14 cellular contexts compared by ENCODE assay signal in the genomic region with DNA sequence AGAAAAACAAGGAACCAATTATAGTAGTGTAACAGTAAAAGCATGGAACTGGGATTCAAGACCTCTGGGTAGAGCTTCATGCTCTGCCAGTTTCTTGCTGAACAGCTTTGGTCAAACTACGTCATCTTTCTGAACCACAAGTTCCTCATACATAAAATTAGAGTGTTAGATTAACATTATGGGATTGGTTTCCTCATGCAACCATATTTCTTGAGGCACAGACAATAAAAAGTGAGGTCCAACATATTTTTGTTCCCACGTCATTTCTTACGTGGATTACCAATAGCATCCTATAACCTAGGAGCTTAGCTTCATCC.
A peak's percentile ranks its signal among the peaks of the same experiment; 100 is the strongest.
DNase-seq lines count a peak whose midpoint lies in the region; ATAC-seq, FAIRE-seq and TF ChIP-seq lines count a peak whose summit lies in the region.
"Had no signal": no experiment of that assay in that cellular context is flagged by ENCODE, and none has a peak within 500 bp of the region (broad histone marks: within the 10 kb centered on the region; RNA-seq: fewer than 3 reads in every experiment).

No MANE protein-coding gene starts in this region.

- no peaks in the 10 kb centered on the region for H3K79me2 ChIP-seq in GM12878 (ENCODE audit: control insufficient read depth, insufficient read depth, low read length)

- H2AFZ ChIP-seq in GM12878 (ENCODE audit: control insufficient read depth, low read depth, low read length): no peak overlapping the region

- peak in 1 of 2 experiments; percentile 51; a peak in 2 of 4 replicates for TF ChIP-seq EP300 in GM12878 (IDR thresholded peaks at IDR 0.05; ENCODE audit: borderline replicate concordance in 1 of 2, control insufficient read depth in 1 of 2, low read depth in 2 of 2, low read length in 2 of 2)

- no peak overlapping the region for H3K9ac ChIP-seq in GM12878 (ENCODE audit: control insufficient read depth, insufficient read depth, low read length)

- RAD21 ChIA-PET in GM12878 (lab: Charles Lee; ENCODE audit: unreplicated experiment): no interaction called here

- no peaks in the 10 kb centered on the region for H3K9me3 ChIP-seq in GM12878 (replicated peaks; ENCODE audit: control insufficient read depth, insufficient read depth, low read length)

- H3K4me2 ChIP-seq in GM12878 (ENCODE audit: control insufficient read depth, insufficient read depth): no peak overlapping the region

- peak; percentile 20 for DNase-seq in GM12878 (ENCODE audit: low read depth, low spot score)
- DNase-seq in mucosa of gallbladder (ENCODE audit: low spot score): no peak
- no peak for DNase-seq in HuH-7 (ENCODE audit: low spot score)
- DNase-seq in NK-92 treated with Interleukin-12 subunit alpha and Interleukin-12 subunit beta, amount 100 ng/mL, for 24 hours (lab: John Stamatoyannopoulos, UW): no peak
- no peak for DNase-seq in natural killer cell
- DNase-seq: activated CD8-positive, alpha-beta memory T cell treated with anti-CD3 and anti-CD28 coated beads, Interleukin-2, amount 50 U/mL, for 48 hours; H7; NCI-H146; nephron progenitor cell; SW 1271; trophoblast cell had no signal

- no peak for TF ChIP-seq POLR2A in GM12878 (IDR thresholded peaks at IDR 0.05; ENCODE audit: low read depth, low read length)

- no peak overlapping the region for H3K4me3 Mint-ChIP-seq in natural killer cell
- H3K4me3 Mint-ChIP-seq: nephron progenitor cell had no signal

- H3K4me1 Mint-ChIP-seq in natural killer cell: no peaks in the 10 kb centered on the region

- CTCF ChIA-PET in GM12878 (lab: Yijun Ruan, JAX): no interaction called here

- peak; percentile 73 for FAIRE-seq in GM12878 (lab: Jason Lieb, UNC)

- no peak for TF ChIP-seq CTCF in GM12878 (IDR thresholded peaks at IDR 0.05 in 2 of 3, conservative IDR thresholded peaks at IDR 0.05 in 1 of 3; ENCODE audit: control insufficient read depth in 2 of 3, extremely low read depth in 1 of 3, insufficient read depth in 1 of 3, low read depth in 3 of 3, low read length in 3 of 3)
- TF ChIP-seq CTCF in natural killer cell (IDR thresholded peaks at IDR 0.05): no peak

- H3K36me3 ChIP-seq in GM12878 (ENCODE audit: control insufficient read depth in 2 of 2, insufficient read depth in 2 of 2, low read length in 1 of 2): no peaks in the 10 kb centered on the region

- TF ChIP-seq RAD21 in GM12878 (IDR thresholded peaks at IDR 0.05; ENCODE audit: insufficient read depth, low read depth, low read length): no peak

- intact Hi-C loops in GM12878 (cut with micrococcal nuclease; ENCODE audit: unreplicated experiment) (no loop called here), natural killer cell (cut with micrococcal nuclease) (no loop called here)

- H4K20me1 ChIP-seq in GM12878 (ENCODE audit: control insufficient read depth, insufficient read depth): no peaks in the 10 kb centered on the region

- SMC1A ChIA-PET in GM12878 (lab: Charles Lee; ENCODE audit: uncharacterized antibody, unreplicated experiment): no interaction called here

- H3K27me3 ChIP-seq in GM12878 (replicated peaks in 1 of 2; ENCODE audit: control insufficient read depth in 2 of 2, insufficient read depth in 2 of 2, low read length in 1 of 2): no peaks in the 10 kb centered on the region

- no TSS peak for BruUV-seq in GM12878 (replicated peaks; lab: Mats Ljungman, UMichigan)

- H3K27me3 Mint-ChIP-seq in natural killer cell (ENCODE audit: low read depth in 2 of 2): no peaks in the 10 kb centered on the region

- peaks cover 3 to 6% of the 10 kb centered on the region in 2 donors for H3K9me3 Mint-ChIP-seq in natural killer cell

- POLR2A ChIA-PET in GM12878 (lab: Charles Lee): no interaction called here

- no peak overlapping the region for H3K27ac ChIP-seq in GM12878 (ENCODE audit: control insufficient read depth, insufficient read depth)

- H3K4me3 ChIP-seq in GM12878: no peak overlapping the region

- no peaks in the 10 kb centered on the region for H3K4me1 ChIP-seq in GM12878 (ENCODE audit: control insufficient read depth, insufficient read depth, low read length)

- peak; percentile 90 for ATAC-seq in GM18867 (IDR thresholded peaks at IDR 0.05; ENCODE audit: unreplicated experiment)
- ATAC-seq in GM21786 (IDR thresholded peaks at IDR 0.05; ENCODE audit: unreplicated experiment): peak; percentile 92
- peak; percentile 91 for ATAC-seq in HG03442 (IDR thresholded peaks at IDR 0.05; ENCODE audit: unreplicated experiment)
- ATAC-seq in GM12878: peak; percentile 94
- no peak for ATAC-seq in natural killer cell

- 25% methylated on average over 3 of the region's 3 CpGs for WGBS in GM12878 (ENCODE audit: insufficient coverage, insufficient replicate concordance, low lambda C conversion rate, missing lambda C conversion rate)

- in situ Hi-C loops in GM12878 (cut with MboI): no loop called here

- H3K36me3 Mint-ChIP-seq in natural killer cell: no peaks in the 10 kb centered on the region

- no peak overlapping the region for H3K27ac Mint-ChIP-seq in natural killer cell
- H3K27ac Mint-ChIP-seq: nephron progenitor cell had no signal

TF ChIP-seq in GM12878, 131 proteins besides CTCF, POLR2A, EP300 and RAD21:
- TF ChIP-seq NFIC (IDR thresholded peaks at IDR 0.05; ENCODE audit: low read depth, low read length): peak; percentile 44; the same call in 1 of the 2 replicates
- no peak for TF ChIP-seq TAF1 (IDR thresholded peaks at IDR 0.05; ENCODE audit: borderline replicate concordance, low read depth, low read length)
- peak; percentile 26 to 49; a peak in 1 of 4 replicates for TF ChIP-seq IKZF2 (IDR thresholded peaks at IDR 0.05)
- TF ChIP-seq, protein P1, sequence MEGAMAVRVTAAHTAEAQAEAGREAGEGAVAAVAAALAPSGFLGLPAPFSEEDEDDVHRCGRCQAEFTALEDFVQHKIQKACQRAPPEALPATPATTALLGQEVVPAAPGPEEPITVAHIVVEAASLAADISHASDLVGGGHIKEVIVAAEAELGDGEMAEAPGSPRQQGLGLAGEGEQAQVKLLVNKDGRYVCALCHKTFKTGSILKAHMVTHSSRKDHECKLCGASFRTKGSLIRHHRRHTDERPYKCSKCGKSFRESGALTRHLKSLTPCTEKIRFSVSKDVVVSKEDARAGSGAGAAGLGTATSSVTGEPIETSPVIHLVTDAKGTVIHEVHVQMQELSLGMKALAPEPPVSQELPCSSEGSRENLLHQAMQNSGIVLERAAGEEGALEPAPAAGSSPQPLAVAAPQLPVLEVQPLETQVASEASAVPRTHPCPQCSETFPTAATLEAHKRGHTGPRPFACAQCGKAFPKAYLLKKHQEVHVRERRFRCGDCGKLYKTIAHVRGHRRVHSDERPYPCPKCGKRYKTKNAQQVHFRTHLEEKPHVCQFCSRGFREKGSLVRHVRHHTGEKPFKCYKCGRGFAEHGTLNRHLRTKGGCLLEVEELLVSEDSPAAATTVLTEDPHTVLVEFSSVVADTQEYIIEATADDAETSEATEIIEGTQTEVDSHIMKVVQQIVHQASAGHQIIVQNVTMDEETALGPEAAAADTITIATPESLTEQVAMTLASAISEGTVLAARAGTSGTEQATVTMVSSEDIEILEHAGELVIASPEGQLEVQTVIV (IDR thresholded peaks at IDR 0.05; ENCODE audit: borderline replicate concordance, partially characterized antibody): no peak
- TF ChIP-seq, protein P2, sequence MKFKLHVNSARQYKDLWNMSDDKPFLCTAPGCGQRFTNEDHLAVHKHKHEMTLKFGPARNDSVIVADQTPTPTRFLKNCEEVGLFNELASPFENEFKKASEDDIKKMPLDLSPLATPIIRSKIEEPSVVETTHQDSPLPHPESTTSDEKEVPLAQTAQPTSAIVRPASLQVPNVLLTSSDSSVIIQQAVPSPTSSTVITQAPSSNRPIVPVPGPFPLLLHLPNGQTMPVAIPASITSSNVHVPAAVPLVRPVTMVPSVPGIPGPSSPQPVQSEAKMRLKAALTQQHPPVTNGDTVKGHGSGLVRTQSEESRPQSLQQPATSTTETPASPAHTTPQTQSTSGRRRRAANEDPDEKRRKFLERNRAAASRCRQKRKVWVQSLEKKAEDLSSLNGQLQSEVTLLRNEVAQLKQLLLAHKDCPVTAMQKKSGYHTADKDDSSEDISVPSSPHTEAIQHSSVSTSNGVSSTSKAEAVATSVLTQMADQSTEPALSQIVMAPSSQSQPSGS (IDR thresholded peaks at IDR 0.05; ENCODE audit: low read length): peak; percentile 56
- TF ChIP-seq SPI1 (IDR thresholded peaks at IDR 0.05; ENCODE audit: borderline replicate concordance, insufficient read depth, low read depth, low read length): peak; percentile 40; the same call in 1 of the 2 replicates
- no peak for TF ChIP-seq SMAD5 (IDR thresholded peaks at IDR 0.05; ENCODE audit: low read depth)
- TF ChIP-seq CREM (IDR thresholded peaks at IDR 0.05; ENCODE audit: low read depth): peak; percentile 40; the same call in 1 of the 2 replicates
- peak; percentile 47; the same call in 1 of the 2 replicates for TF ChIP-seq BCL11A (IDR thresholded peaks at IDR 0.05; ENCODE audit: low read depth, low read length)
- TF ChIP-seq ATF7 (IDR thresholded peaks at IDR 0.05; ENCODE audit: low read depth): peak; percentile 77
- peak; percentile 61; the same call in 1 of the 2 replicates for TF ChIP-seq MTA2 (IDR thresholded peaks at IDR 0.05; ENCODE audit: low read depth)
- 0 out of 2 replicates have a peak, but pooled peaks have one; percentile 29 for TF ChIP-seq IKZF1 (conservative IDR thresholded peaks at IDR 0.05)
- 0 out of 2 replicates have a peak, but pooled peaks have one; percentile 28 for TF ChIP-seq BMI1 (IDR thresholded peaks at IDR 0.05; ENCODE audit: borderline replicate concordance)
- TF ChIP-seq IRF4 (IDR thresholded peaks at IDR 0.05; ENCODE audit: low read depth, low read length): no peak
- TF ChIP-seq RUNX3 (IDR thresholded peaks at IDR 0.05; ENCODE audit: low read length): peak; percentile 80
- peak; percentile 85 for TF ChIP-seq PAX5 (IDR thresholded peaks at IDR 0.05; ENCODE audit: borderline replicate concordance, low read depth, low read length)

Comparison
In these comparisons a context has a peak if more than half of its experiments do, and no peak if none do; other contexts are left out.
1. ATAC-seq: peak in GM18867 (single experiment), GM21786 (single experiment), HG03442 (single experiment) and GM12878 (single experiment); none in natural killer cell (0 of 3).